ENCODE assay signal across 8 cellular contexts in genomic region chr19:21482863-21483276, GRCh38. TPM values are rescaled to one million over a fixed set of nuclear protein-coding genes. Genes with fewer than 3 reads are reported as not detected.
DNase-seq lines count a peak whose midpoint lies in the region; ATAC-seq lines count a peak whose summit lies in the region.

No MANE protein-coding gene starts in this region.

- H3K9me3 Mint-ChIP-seq in activated CD4-positive, alpha-beta T cell treated with anti-CD3 and anti-CD28 coated beads, Interleukin-2, amount 10 ng/mL, durations not matched to agents 24 days and 14 days: peaks cover 26% of the 10 kb centered on the region

- no peak overlapping the region for H2AFZ ChIP-seq in Karpas-422 (ENCODE audit: low read length)

- no peaks in the 10 kb centered on the region for H4K20me1 ChIP-seq in Karpas-422 (ENCODE audit: insufficient read depth, low read depth, low read length)

- H3K9ac ChIP-seq in Karpas-422 (ENCODE audit: low read length): no peak overlapping the region

- H3K36me3 ChIP-seq in Karpas-422 (ENCODE audit: insufficient read depth, low read length): no peaks in the 10 kb centered on the region

- peak; percentile 35 for DNase-seq in AG20443 (ENCODE audit: low spot score)
- DNase-seq in Karpas-422: peak; percentile 82
- DNase-seq in activated CD4-positive, alpha-beta T cell treated with anti-CD3 and anti-CD28 coated beads, Interleukin-2, amount 10 ng/mL, durations not matched to agents 24 days and 14 days: peak; percentile 81
- DNase-seq in effector CD4-positive, alpha-beta T cell: peak; percentile 62
- DNase-seq in myocyte (ENCODE audit: low read depth): peak; percentile 72
- peak; percentile 46 to 76 (median 56) for DNase-seq in stimulated activated naive CD4-positive, alpha-beta T cell (lab: John Stamatoyannopoulos, UW)
- no peak for DNase-seq in cerebellar cortex (ENCODE audit: low spot score)

- no peak overlapping the region for H3K27ac ChIP-seq in Karpas-422 (ENCODE audit: low read length)

- H3K4me3 ChIP-seq in Karpas-422 (ENCODE audit: low read length): no peak overlapping the region

- no peaks in the 10 kb centered on the region for H3K27me3 ChIP-seq in Karpas-422 (ENCODE audit: low read length)

- no peaks in the 10 kb centered on the region for H3K9me2 ChIP-seq in Karpas-422 (replicated peaks; ENCODE audit: insufficient read depth, low read length)

- ATAC-seq in GM21381 (IDR thresholded peaks at IDR 0.05; ENCODE audit: unreplicated experiment): no peak

- no peaks in the 10 kb centered on the region for H3K4me1 Mint-ChIP-seq in activated CD4-positive, alpha-beta T cell treated with anti-CD3 and anti-CD28 coated beads, Interleukin-2, amount 10 ng/mL, durations not matched to agents 24 days and 14 days

- peaks cover 1% of the 10 kb centered on the region for H3K36me3 Mint-ChIP-seq in activated CD4-positive, alpha-beta T cell treated with anti-CD3 and anti-CD28 coated beads, Interleukin-2, amount 10 ng/mL, durations not matched to agents 24 days and 14 days (ENCODE audit: low read depth)

- no peaks in the 10 kb centered on the region for H3K9me3 ChIP-seq in Karpas-422 (ENCODE audit: low read length)

- H3K4me1 ChIP-seq in Karpas-422 (ENCODE audit: low read length): no peaks in the 10 kb centered on the region

- no peaks in the 10 kb centered on the region for H3K79me2 ChIP-seq in Karpas-422 (ENCODE audit: low read length)

- H3K4me3 Mint-ChIP-seq in activated CD4-positive, alpha-beta T cell treated with anti-CD3 and anti-CD28 coated beads, Interleukin-2, amount 10 ng/mL, durations not matched to agents 24 days and 14 days: no peak overlapping the region

- H3K27ac Mint-ChIP-seq in activated CD4-positive, alpha-beta T cell treated with anti-CD3 and anti-CD28 coated beads, Interleukin-2, amount 10 ng/mL, durations not matched to agents 24 days and 14 days: no peak overlapping the region

- intact Hi-C loops in activated CD4-positive, alpha-beta T cell treated with anti-CD3 and anti-CD28 coated beads, Interleukin-2, amount 10 ng/mL, durations not matched to agents 24 days and 14 days (cut with micrococcal nuclease): no loop called here

- H3K27me3 Mint-ChIP-seq in activated CD4-positive, alpha-beta T cell treated with anti-CD3 and anti-CD28 coated beads, Interleukin-2, amount 10 ng/mL, durations not matched to agents 24 days and 14 days: no peaks in the 10 kb centered on the region

- H3K4me2 ChIP-seq in Karpas-422 (ENCODE audit: low read depth, low read length, poor library complexity, severe bottlenecking): no peak overlapping the region

RNA-seq across cellular contexts. Expression of gene ZNF429, which starts 22.5 kb away (rescaled TPM):
- 10.4 and 18.6 TPM in 2 replicates for total RNA-seq in Karpas-422 (2014; rRNA removed; shearing (Covaris generic); ENCODE audit: low replicate concordance)
- total RNA-seq in activated CD4-positive, alpha-beta T cell treated with anti-CD3 and anti-CD28 coated beads, Interleukin-2, amount 10 ng/mL, durations not matched to agents 24 days and 14 days: 3.0 and 3.3 TPM in 2 replicates
- total RNA-seq in myocyte: 12.1 and 21.4 TPM in 2 replicates
- 9.2 TPM for polyA plus RNA-seq in myocyte (2012)
